In the genomic region with DNA sequence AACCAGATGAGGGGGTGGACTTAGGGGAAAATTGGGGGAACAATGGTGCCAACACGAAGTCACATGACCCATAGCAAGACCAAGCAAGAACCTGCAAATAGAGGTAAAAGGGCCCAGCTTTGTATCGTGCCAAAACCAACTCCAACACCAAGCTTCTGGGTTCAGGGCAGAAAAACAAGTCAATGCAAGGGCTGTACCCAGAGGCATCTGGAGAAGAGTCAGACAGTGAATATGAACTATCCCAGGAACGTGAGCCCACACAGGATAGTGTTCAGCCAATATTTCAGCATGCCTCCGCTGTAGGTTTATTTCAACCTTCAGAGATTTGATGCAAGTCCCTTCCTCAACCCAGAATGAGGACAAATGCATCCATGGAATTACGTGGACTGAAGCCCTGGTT, we compare ENCODE assay signal across 2 cellular contexts.
TF ChIP-seq lines count a peak whose summit lies in the region.

No MANE protein-coding gene starts in this region.

TF ChIP-seq in SK-N-SH, 30 proteins besides CTCF, POLR2A, EP300 and RAD21:
- TF ChIP-seq POLR2AphosphoS5 (IDR thresholded peaks at IDR 0.05; ENCODE audit: low read depth, low read length) = no peak
- TF ChIP-seq TCF12 (IDR thresholded peaks at IDR 0.05) = no peak
- TF ChIP-seq FOXJ3 (CRISPR knock-in tag; IDR thresholded peaks at IDR 0.05) = no peak
- no peak for TF ChIP-seq JUND (IDR thresholded peaks at IDR 0.05)
- TF ChIP-seq, protein P1, sequence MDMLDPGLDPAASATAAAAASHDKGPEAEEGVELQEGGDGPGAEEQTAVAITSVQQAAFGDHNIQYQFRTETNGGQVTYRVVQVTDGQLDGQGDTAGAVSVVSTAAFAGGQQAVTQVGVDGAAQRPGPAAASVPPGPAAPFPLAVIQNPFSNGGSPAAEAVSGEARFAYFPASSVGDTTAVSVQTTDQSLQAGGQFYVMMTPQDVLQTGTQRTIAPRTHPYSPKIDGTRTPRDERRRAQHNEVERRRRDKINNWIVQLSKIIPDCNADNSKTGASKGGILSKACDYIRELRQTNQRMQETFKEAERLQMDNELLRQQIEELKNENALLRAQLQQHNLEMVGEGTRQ (IDR thresholded peaks at IDR 0.05; ENCODE audit: borderline replicate concordance, low read depth, low read length) = no peak
- no peak for TF ChIP-seq GABPA (IDR thresholded peaks at IDR 0.05; ENCODE audit: low read depth)
- TF ChIP-seq SIN3A (IDR thresholded peaks at IDR 0.05; ENCODE audit: borderline replicate concordance, low read depth, low read length) = no peak
- TF ChIP-seq NRF1 (IDR thresholded peaks at IDR 0.05; ENCODE audit: low read depth, low read length) = no peak
- TF ChIP-seq YY1 (IDR thresholded peaks at IDR 0.05; ENCODE audit: low read depth) = no peak
- no peak for TF ChIP-seq TAF1 (IDR thresholded peaks at IDR 0.05; ENCODE audit: borderline replicate concordance, low read depth, low read length)
- TF ChIP-seq, protein P2, sequence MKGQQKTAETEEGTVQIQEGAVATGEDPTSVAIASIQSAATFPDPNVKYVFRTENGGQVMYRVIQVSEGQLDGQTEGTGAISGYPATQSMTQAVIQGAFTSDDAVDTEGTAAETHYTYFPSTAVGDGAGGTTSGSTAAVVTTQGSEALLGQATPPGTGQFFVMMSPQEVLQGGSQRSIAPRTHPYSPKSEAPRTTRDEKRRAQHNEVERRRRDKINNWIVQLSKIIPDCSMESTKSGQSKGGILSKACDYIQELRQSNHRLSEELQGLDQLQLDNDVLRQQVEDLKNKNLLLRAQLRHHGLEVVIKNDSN (IDR thresholded peaks at IDR 0.05; ENCODE audit: borderline replicate concordance, low read depth) = no peak; the same call in 1 of the 2 replicates
- TF ChIP-seq, protein P3, sequence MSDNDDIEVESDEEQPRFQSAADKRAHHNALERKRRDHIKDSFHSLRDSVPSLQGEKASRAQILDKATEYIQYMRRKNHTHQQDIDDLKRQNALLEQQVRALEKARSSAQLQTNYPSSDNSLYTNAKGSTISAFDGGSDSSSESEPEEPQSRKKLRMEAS (IDR thresholded peaks at IDR 0.05; ENCODE audit: low read depth) = no peak
- TF ChIP-seq, protein P4, sequence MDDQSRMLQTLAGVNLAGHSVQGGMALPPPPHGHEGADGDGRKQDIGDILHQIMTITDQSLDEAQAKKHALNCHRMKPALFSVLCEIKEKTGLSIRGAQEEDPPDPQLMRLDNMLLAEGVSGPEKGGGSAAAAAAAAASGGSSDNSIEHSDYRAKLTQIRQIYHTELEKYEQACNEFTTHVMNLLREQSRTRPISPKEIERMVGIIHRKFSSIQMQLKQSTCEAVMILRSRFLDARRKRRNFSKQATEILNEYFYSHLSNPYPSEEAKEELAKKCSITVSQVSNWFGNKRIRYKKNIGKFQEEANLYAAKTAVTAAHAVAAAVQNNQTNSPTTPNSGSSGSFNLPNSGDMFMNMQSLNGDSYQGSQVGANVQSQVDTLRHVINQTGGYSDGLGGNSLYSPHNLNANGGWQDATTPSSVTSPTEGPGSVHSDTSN (IDR thresholded peaks at IDR 0.05) = no peak
- TF ChIP-seq NFIC (IDR thresholded peaks at IDR 0.05; ENCODE audit: borderline replicate concordance) = no peak
- no peak for TF ChIP-seq RXRA (IDR thresholded peaks at IDR 0.05; ENCODE audit: borderline replicate concordance, low read depth)
- TF ChIP-seq RFX5 (IDR thresholded peaks at IDR 0.05; ENCODE audit: low read length) = no peak
- no peak for TF ChIP-seq MEF2A (IDR thresholded peaks at IDR 0.05; ENCODE audit: borderline replicate concordance, low read depth)
- TF ChIP-seq, protein P5, sequence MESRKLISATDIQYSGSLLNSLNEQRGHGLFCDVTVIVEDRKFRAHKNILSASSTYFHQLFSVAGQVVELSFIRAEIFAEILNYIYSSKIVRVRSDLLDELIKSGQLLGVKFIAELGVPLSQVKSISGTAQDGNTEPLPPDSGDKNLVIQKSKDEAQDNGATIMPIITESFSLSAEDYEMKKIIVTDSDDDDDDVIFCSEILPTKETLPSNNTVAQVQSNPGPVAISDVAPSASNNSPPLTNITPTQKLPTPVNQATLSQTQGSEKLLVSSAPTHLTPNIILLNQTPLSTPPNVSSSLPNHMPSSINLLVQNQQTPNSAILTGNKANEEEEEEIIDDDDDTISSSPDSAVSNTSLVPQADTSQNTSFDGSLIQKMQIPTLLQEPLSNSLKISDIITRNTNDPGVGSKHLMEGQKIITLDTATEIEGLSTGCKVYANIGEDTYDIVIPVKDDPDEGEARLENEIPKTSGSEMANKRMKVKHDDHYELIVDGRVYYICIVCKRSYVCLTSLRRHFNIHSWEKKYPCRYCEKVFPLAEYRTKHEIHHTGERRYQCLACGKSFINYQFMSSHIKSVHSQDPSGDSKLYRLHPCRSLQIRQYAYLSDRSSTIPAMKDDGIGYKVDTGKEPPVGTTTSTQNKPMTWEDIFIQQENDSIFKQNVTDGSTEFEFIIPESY (IDR thresholded peaks at IDR 0.05; ENCODE audit: borderline replicate concordance, low read depth) = no peak
TF ChIP-seq in SK-N-SH: peak in this region for 0.

TF ChIP-seq in SK-N-SH treated with all-trans-retinoic acid at 6 μM for 48 hours, 23 proteins besides CTCF, POLR2A, EP300 and RAD21:
- no peak for TF ChIP-seq ZNF8 (CRISPR knock-in tag; IDR thresholded peaks at IDR 0.05)
- TF ChIP-seq, protein P6, sequence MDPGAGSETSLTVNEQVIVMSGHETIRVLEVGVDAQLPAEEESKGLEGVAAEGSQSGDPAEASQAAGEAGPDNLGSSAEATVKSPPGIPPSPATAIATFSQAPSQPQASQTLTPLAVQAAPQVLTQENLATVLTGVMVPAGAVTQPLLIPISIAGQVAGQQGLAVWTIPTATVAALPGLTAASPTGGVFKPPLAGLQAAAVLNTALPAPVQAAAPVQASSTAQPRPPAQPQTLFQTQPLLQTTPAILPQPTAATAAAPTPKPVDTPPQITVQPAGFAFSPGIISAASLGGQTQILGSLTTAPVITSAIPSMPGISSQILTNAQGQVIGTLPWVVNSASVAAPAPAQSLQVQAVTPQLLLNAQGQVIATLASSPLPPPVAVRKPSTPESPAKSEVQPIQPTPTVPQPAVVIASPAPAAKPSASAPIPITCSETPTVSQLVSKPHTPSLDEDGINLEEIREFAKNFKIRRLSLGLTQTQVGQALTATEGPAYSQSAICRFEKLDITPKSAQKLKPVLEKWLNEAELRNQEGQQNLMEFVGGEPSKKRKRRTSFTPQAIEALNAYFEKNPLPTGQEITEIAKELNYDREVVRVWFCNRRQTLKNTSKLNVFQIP (CRISPR knock-in tag; IDR thresholded peaks at IDR 0.05; ENCODE audit: borderline replicate concordance, low read depth) = no peak
- no peak for TF ChIP-seq OSR1 (CRISPR knock-in tag; IDR thresholded peaks at IDR 0.05)
- no peak for TF ChIP-seq ZFP30 (CRISPR knock-in tag; IDR thresholded peaks at IDR 0.05)
- TF ChIP-seq, protein P7, sequence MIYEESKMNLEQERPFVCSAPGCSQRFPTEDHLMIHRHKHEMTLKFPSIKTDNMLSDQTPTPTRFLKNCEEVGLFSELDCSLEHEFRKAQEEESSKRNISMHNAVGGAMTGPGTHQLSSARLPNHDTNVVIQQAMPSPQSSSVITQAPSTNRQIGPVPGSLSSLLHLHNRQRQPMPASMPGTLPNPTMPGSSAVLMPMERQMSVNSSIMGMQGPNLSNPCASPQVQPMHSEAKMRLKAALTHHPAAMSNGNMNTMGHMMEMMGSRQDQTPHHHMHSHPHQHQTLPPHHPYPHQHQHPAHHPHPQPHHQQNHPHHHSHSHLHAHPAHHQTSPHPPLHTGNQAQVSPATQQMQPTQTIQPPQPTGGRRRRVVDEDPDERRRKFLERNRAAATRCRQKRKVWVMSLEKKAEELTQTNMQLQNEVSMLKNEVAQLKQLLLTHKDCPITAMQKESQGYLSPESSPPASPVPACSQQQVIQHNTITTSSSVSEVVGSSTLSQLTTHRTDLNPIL (CRISPR knock-in tag; IDR thresholded peaks at IDR 0.05; ENCODE audit: low read depth) = no peak
- TF ChIP-seq SNAI2 (CRISPR knock-in tag; IDR thresholded peaks at IDR 0.05) = no peak
- no peak for TF ChIP-seq ZNF565 (CRISPR knock-in tag; conservative IDR thresholded peaks at IDR 0.05; ENCODE audit: low read depth)
- no peak for TF ChIP-seq ISL1 (CRISPR knock-in tag; IDR thresholded peaks at IDR 0.05)
- TF ChIP-seq TOX (CRISPR knock-in tag; IDR thresholded peaks at IDR 0.05; ENCODE audit: borderline replicate concordance) = no peak
- TF ChIP-seq, protein P8, sequence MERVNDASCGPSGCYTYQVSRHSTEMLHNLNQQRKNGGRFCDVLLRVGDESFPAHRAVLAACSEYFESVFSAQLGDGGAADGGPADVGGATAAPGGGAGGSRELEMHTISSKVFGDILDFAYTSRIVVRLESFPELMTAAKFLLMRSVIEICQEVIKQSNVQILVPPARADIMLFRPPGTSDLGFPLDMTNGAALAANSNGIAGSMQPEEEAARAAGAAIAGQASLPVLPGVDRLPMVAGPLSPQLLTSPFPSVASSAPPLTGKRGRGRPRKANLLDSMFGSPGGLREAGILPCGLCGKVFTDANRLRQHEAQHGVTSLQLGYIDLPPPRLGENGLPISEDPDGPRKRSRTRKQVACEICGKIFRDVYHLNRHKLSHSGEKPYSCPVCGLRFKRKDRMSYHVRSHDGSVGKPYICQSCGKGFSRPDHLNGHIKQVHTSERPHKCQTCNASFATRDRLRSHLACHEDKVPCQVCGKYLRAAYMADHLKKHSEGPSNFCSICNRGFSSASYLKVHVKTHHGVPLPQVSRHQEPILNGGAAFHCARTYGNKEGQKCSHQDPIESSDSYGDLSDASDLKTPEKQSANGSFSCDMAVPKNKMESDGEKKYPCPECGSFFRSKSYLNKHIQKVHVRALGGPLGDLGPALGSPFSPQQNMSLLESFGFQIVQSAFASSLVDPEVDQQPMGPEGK (CRISPR knock-in tag; IDR thresholded peaks at IDR 0.05; ENCODE audit: borderline replicate concordance) = no peak
- no peak for TF ChIP-seq RARB (CRISPR knock-in tag; IDR thresholded peaks at IDR 0.05)
- no peak for TF ChIP-seq ZFP3 (CRISPR knock-in tag; IDR thresholded peaks at IDR 0.05)
- no peak for TF ChIP-seq BACH2 (CRISPR knock-in tag; IDR thresholded peaks at IDR 0.05; ENCODE audit: borderline replicate concordance)
- no peak for TF ChIP-seq ZNF70 (CRISPR knock-in tag; IDR thresholded peaks at IDR 0.05)
